In genomic region chr2:20225294-20226151, GRCh38 we compare ENCODE assay signal across 1 cellular context.
TF ChIP-seq lines count a peak whose summit lies in the region.

No MANE protein-coding gene starts in this region.

TF ChIP-seq in liver, 16 proteins besides CTCF, POLR2A, EP300 and RAD21 (continued from another document):
- no peak for TF ChIP-seq FOXA2 (IDR thresholded peaks at IDR 0.05)
